1 cellular context compared by ENCODE assay signal in the genomic region with DNA sequence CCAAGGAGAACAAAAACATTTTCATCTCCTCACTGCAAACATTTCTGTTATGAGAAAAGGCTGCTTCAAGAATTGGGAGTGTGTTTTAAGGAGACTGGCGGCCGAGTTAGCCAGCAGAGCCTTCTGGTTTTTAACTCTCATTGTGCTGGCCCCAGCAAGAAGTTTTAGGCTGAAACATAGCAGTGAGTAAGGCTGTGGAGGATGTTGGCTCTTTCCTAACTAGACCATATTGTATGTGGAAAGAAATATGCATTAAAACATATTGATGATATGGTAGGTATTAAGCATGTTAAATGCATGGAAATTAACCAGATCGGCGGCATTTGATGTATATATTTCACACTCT.
TF ChIP-seq lines count a peak whose summit lies in the region.

No MANE protein-coding gene starts in this region.

TF ChIP-seq in GM23338, 12 proteins besides CTCF, POLR2A, EP300 and RAD21 (continued from another document):
- TF ChIP-seq ETS1 (IDR thresholded peaks at IDR 0.05) (no peak), ZNF331 (CRISPR knock-in tag; IDR thresholded peaks at IDR 0.05; ENCODE audit: low read depth) (no peak), EZH2phosphoT487 (IDR thresholded peaks at IDR 0.05; ENCODE audit: unreplicated experiment) (no peak), ZNF114 (CRISPR knock-in tag; IDR thresholded peaks at IDR 0.05) (no peak), JUNB (IDR thresholded peaks at IDR 0.05; ENCODE audit: unreplicated experiment) (no peak), NANOG (IDR thresholded peaks at IDR 0.05; ENCODE audit: borderline replicate concordance) (no peak), POLR2AphosphoS5 (IDR thresholded peaks at IDR 0.05; ENCODE audit: low read depth) (no peak), CREB1 (CRISPR knock-in tag; IDR thresholded peaks at IDR 0.05; ENCODE audit: low read depth) (no peak), ZNF462 (CRISPR knock-in tag; IDR thresholded peaks at IDR 0.05) (no peak), EZH2 (IDR thresholded peaks at IDR 0.05; ENCODE audit: low read depth, unreplicated experiment) (no peak)
